In genomic region chr11:36441610-36442208, GRCh38 we compare ENCODE assay signal across 12 cellular contexts.
DNase-seq lines count a peak whose midpoint lies in the region; ATAC-seq and TF ChIP-seq lines count a peak whose summit lies in the region.
"Had no signal": no experiment of that assay in that cellular context is flagged by ENCODE, and none has a peak within 500 bp of the region (broad histone marks: within the 10 kb centered on the region; RNA-seq: fewer than 3 reads in every experiment).

No MANE protein-coding gene starts in this region.

- no peak overlapping the region for H3K27ac Mint-ChIP-seq in Calu3 (ENCODE audit: unreplicated experiment)

- H3K27ac ChIP-seq in psoas muscle: no peak overlapping the region

- peak; percentile 11 to 26 for DNase-seq in activated CD4-positive, alpha-beta T cell treated with anti-CD3 and anti-CD28 coated beads, Interleukin-2, amount 50 U/mL, for 48 hours
- DNase-seq in activated CD4-positive, alpha-beta T cell treated with anti-CD3 and anti-CD28 coated beads for 4 hours: no peak
- no peak for DNase-seq in psoas muscle
- DNase-seq in Calu3: no peak
- DNase-seq in mucosa of gallbladder (ENCODE audit: low spot score): no peak
- DNase-seq in OCI-M2 (lab: John Stamatoyannopoulos, UW; ENCODE audit: unreplicated experiment): no peak
- DNase-seq: NCI-H1694, SHP77 had no signal

- H3K4me1 ChIP-seq in psoas muscle: peaks cover 14% of the 10 kb centered on the region

- intact Hi-C loops in psoas muscle (cut with DNase I) (no loop called here), Calu3 (cut with micrococcal nuclease; ENCODE audit: unreplicated experiment) (no loop called here)

- H3K36me3 ChIP-seq in psoas muscle (ENCODE audit: insufficient read depth in 1 of 2, low read depth in 1 of 2): no peaks in the 10 kb centered on the region

- H3K4me3 Mint-ChIP-seq in Calu3 (ENCODE audit: low read depth, unreplicated experiment): no peak overlapping the region

- H3K9me3 ChIP-seq in psoas muscle: no peaks in the 10 kb centered on the region

- no TSS peak for BruUV-seq in Calu3 (replicated peaks; lab: Mats Ljungman, UMichigan)

- H3K4me3 ChIP-seq in psoas muscle: no peak overlapping the region
- H3K4me3 ChIP-seq: lung had no signal

- TF ChIP-seq CTCF in psoas muscle (IDR thresholded peaks at IDR 0.05): no peak
- no peak for TF ChIP-seq CTCF in Calu3 (IDR thresholded peaks at IDR 0.05; ENCODE audit: unreplicated experiment)

- no peaks in the 10 kb centered on the region for H3K36me3 Mint-ChIP-seq in Calu3 (ENCODE audit: insufficient read depth, unreplicated experiment)

- peak; percentile 82 for ATAC-seq in GM21526 (IDR thresholded peaks at IDR 0.05; ENCODE audit: low FRiP score, unreplicated experiment)
- ATAC-seq in HG03135 (IDR thresholded peaks at IDR 0.05; ENCODE audit: unreplicated experiment): peak; percentile 82
- ATAC-seq in psoas muscle: peak; percentile 69 to 85 (median 80)
- ATAC-seq: sciatic nerve had no signal

- peaks cover 55% of the 10 kb centered on the region for H3K27me3 Mint-ChIP-seq in Calu3 (ENCODE audit: unreplicated experiment)

- CTCF ChIA-PET in Calu3 (lab: Charles Lee): no interaction called here

- H3K27me3 ChIP-seq in psoas muscle (ENCODE audit: insufficient read depth in 3 of 3, low read length in 2 of 3): no peaks in the 10 kb centered on the region

- WGBS in psoas muscle, 3 donors: 65 to 83% (median 68%) methylated on average over 2 of the region's 2 CpGs

- peaks cover 3% of the 10 kb centered on the region for H3K4me1 Mint-ChIP-seq in Calu3 (ENCODE audit: low read depth, unreplicated experiment)

- no peaks in the 10 kb centered on the region for H3K9me3 Mint-ChIP-seq in Calu3 (ENCODE audit: low read depth, unreplicated experiment)

Comparison
In these comparisons a context has a peak if more than half of its experiments do, and no peak if none do; other contexts are left out.
1. DNase-seq: peak in activated CD4-positive, alpha-beta T cell treated with anti-CD3 and anti-CD28 coated beads, Interleukin-2, amount 50 U/mL, for 48 hours (2 of 2); none in activated CD4-positive, alpha-beta T cell treated with anti-CD3 and anti-CD28 coated beads for 4 hours (0 of 2), psoas muscle (0 of 2), Calu3 (single experiment), mucosa of gallbladder (single experiment) and OCI-M2 (single experiment).
2. Peak in every context shown above with its lines, with median percentiles within 50 percentile points of each other: ATAC-seq.